In the genomic region with DNA sequence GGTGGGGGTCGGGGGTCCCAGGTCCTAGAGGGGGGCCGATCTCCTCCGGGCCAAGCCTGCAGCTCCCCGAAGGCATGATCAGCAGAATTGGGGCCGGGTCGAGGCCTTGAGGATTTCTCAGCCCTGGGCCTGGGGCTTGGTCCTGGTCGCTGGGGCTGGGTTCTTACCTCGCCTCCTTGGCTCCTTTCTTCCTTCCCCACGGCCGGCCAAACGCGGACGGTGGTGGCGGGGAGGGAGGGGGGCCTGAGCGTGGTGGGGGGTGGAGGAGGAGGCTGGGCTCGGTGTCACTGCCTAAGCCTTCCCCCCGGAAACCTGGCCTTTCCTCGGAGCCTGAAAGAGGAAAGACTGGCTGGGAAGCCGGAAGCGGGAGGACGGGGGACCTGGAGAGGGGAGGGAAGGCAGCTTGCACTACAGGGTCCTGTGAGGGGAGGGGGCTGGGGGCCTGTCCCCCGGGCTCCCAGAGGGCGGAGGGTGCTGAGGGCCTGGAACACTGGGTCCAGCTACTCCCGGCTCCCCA, we compare ENCODE assay signal across 8 cellular contexts. TPM values are rescaled to one million over a fixed set of nuclear protein-coding genes. Genes with fewer than 3 reads are reported as not detected.
DNase-seq lines count a peak whose midpoint lies in the region; ATAC-seq and TF ChIP-seq lines count a peak whose summit lies in the region.

A gene with protein sequence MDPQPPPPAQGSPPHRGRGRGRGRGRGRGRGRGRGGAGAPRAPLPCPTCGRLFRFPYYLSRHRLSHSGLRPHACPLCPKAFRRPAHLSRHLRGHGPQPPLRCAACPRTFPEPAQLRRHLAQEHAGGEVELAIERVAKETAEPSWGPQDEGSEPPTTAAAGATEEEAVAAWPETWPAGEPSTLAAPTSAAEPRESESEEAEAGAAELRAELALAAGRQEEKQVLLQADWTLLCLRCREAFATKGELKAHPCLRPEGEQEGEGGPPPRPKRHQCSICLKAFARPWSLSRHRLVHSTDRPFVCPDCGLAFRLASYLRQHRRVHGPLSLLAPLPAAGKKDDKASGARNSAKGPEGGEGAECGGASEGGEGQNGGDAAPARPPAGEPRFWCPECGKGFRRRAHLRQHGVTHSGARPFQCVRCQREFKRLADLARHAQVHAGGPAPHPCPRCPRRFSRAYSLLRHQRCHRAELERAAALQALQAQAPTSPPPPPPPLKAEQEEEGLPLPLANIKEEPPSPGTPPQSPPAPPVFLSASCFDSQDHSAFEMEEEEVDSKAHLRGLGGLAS (minus strand): TSS at position 221 of the 517 bp plus-strand sequence. CDS start 1,209 bp downstream, outside the sequence.

- peak within 1 kb of the TSS; percentile 77 to 93 for H3K27ac Mint-ChIP-seq in stimulated activated naive CD8-positive, alpha-beta T cell treated with anti-CD3 and anti-CD28 coated beads, Interleukin-15, amount 100 ng/mL, for 72 hours

- peaks cover 23% of the 10 kb centered on the region for H3K36me3 ChIP-seq in MG63
- H3K36me3 ChIP-seq in neuron (ENCODE audit: insufficient read depth, low read length): peaks cover 17% of the 10 kb centered on the region

- H3K9me3 Mint-ChIP-seq in stimulated activated naive CD8-positive, alpha-beta T cell treated with anti-CD3 and anti-CD28 coated beads, Interleukin-15, amount 100 ng/mL, for 72 hours: no peaks in the 10 kb centered on the region

- peaks cover 3% of the 10 kb centered on the region for H3K4me1 ChIP-seq in neuron (ENCODE audit: insufficient read depth, low read length)

- DNase-seq in GM12864 (ENCODE audit: low read depth) (peak; percentile 59), MG63 (peak; percentile 92), foreskin melanocyte (peak; percentile 80)
- DNase-seq in activated naive CD4-positive, alpha-beta T cell (lab: John Stamatoyannopoulos, UW): peak; percentile 43 to 61 (median 58)
- peak; percentile 73 to 83 for DNase-seq in stimulated activated naive CD8-positive, alpha-beta T cell treated with anti-CD3 and anti-CD28 coated beads, Interleukin-15, amount 100 ng/mL, for 72 hours

- peak within 1 kb of the TSS; percentile 81 for H3K4me3 ChIP-seq in GM12864 (ENCODE audit: low read depth, low read length)
- H3K4me3 ChIP-seq in MG63: peak within 1 kb of the TSS; percentile 98
- H3K4me3 ChIP-seq in neuron (ENCODE audit: low read length): peak within 1 kb of the TSS; percentile 96

- peak; percentile 62; the same call in 1 of the 2 replicates for TF ChIP-seq POLR2A in Raji (IDR thresholded peaks at IDR 0.05; ENCODE audit: insufficient read depth, low read depth, low read length)

- H3K27me3 Mint-ChIP-seq in stimulated activated naive CD8-positive, alpha-beta T cell treated with anti-CD3 and anti-CD28 coated beads, Interleukin-15, amount 100 ng/mL, for 72 hours: no peaks in the 10 kb centered on the region

- peaks cover 35% of the 10 kb centered on the region for H3K4me1 Mint-ChIP-seq in stimulated activated naive CD8-positive, alpha-beta T cell treated with anti-CD3 and anti-CD28 coated beads, Interleukin-15, amount 100 ng/mL, for 72 hours

- peak; percentile 74 for ATAC-seq in stimulated activated naive CD8-positive, alpha-beta T cell treated with anti-CD3 and anti-CD28 coated beads, Interleukin-15, amount 100 ng/mL, for 72 hours
- ATAC-seq in GM18861 (IDR thresholded peaks at IDR 0.05; ENCODE audit: unreplicated experiment): no peak

- peak within 1 kb of the TSS; percentile 80 to 93 for H3K4me3 Mint-ChIP-seq in stimulated activated naive CD8-positive, alpha-beta T cell treated with anti-CD3 and anti-CD28 coated beads, Interleukin-15, amount 100 ng/mL, for 72 hours

- H2AFZ ChIP-seq in neuron (ENCODE audit: low read depth, low read length): peak within 1 kb of the TSS; percentile 14

- H3K9me3 ChIP-seq in MG63 (no peaks in the 10 kb centered on the region; the same call in 1 of the 2 replicates), neuron (ENCODE audit: low read length) (no peaks in the 10 kb centered on the region)

- TF ChIP-seq CTCF in GM12864 (IDR thresholded peaks at IDR 0.05; ENCODE audit: low read depth, low read length, missing control alignments): no peak

- H3K27me3 ChIP-seq in MG63 (no peaks in the 10 kb centered on the region), neuron (ENCODE audit: insufficient read depth, low read length) (no peaks in the 10 kb centered on the region)

RNA-seq across cellular contexts. Expression of the gene that starts here (rescaled TPM):
- total RNA-seq in MG63 (2014; rRNA removed; shearing (Covaris generic); ENCODE audit: low replicate concordance): 7.2 and 8.6 TPM in 2 replicates
